ENCODE assay signal across 8 cellular contexts in the genomic region with DNA sequence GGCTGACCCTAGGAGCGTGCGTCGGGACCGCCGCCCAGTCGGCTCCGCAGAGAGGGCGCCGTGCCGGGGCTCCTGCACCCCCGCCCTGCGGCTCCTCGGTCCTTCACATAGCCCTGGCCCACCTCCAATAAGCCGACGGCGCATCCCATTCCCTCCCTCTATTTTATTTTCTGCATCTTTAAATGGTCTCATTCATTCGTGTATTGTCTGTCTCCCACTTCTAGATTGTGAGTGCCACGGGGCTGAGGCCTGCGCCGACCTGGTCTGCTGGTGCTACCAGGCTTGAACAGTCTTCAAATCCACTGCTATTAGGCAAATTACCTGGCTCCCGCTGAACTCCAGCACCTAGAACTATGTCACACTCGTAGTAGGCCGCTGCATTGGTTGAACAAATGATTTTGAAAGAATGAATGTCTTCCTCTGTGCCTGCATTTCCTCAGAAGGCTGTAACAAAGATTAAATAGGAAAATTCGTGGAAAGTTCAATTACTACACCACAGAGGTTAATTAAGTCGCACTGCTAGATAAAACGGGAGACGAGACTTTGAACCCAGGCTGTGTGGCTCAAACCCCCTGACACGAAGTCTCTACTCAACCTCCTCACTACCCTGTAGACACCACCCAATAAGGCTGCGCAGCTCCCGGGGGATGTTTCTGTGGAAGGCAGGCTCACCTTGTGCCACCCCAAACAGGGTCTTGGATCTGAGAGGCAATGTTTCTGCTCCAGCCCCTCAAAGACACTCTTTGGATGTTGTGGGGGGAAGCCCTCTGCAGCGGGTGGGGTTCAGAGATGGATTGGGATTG. TPM values are rescaled to one million over a fixed set of nuclear protein-coding genes. Genes with fewer than 3 reads are reported as not detected.
DNase-seq lines count a peak whose midpoint lies in the region; ATAC-seq and TF ChIP-seq lines count a peak whose summit lies in the region.

No MANE protein-coding gene starts in this region.

- no peaks in the 10 kb centered on the region; the same call in 1 of the 2 replicates for H3K4me1 ChIP-seq in MM.1S (ENCODE audit: low read length)
- H3K4me1 ChIP-seq in muscle layer of duodenum (ENCODE audit: control insufficient read depth in 1 of 2, insufficient read depth in 2 of 2, low read length in 2 of 2) = peaks cover 3 to 50% of the 10 kb centered on the region in 2 donors

- peak overlapping the region; percentile 89 for H3K4me3 ChIP-seq in AG10803 (ENCODE audit: low read length)
- peak overlapping the region; percentile 82 for H3K4me3 ChIP-seq in MM.1S (ENCODE audit: low read length)
- H3K4me3 ChIP-seq in dorsolateral prefrontal cortex = peak overlapping the region; percentile 56 to 99 (median 77)
- peak overlapping the region; percentile 91 to 98 for H3K4me3 ChIP-seq in muscle layer of duodenum (ENCODE audit: low read depth in 1 of 2, low read length in 2 of 2)

- H3K9me3 ChIP-seq in MM.1S (replicated peaks; ENCODE audit: insufficient read depth, low read length) (no peaks in the 10 kb centered on the region), muscle layer of duodenum (ENCODE audit: control insufficient read depth in 1 of 2, low read length in 2 of 2) (no peaks in the 10 kb centered on the region)

- ATAC-seq in GM21528 (IDR thresholded peaks at IDR 0.05; ENCODE audit: low FRiP score, unreplicated experiment) (no peak), GM21381 (IDR thresholded peaks at IDR 0.05; ENCODE audit: unreplicated experiment) (no peak), HG03095 (IDR thresholded peaks at IDR 0.05; ENCODE audit: unreplicated experiment) (no peak), GM19324 (IDR thresholded peaks at IDR 0.05; ENCODE audit: low FRiP score, unreplicated experiment) (no peak)

- peaks cover 5% of the 10 kb centered on the region; the same call in 1 of the 2 replicates for H3K27me3 ChIP-seq in MM.1S (replicated peaks; ENCODE audit: insufficient read depth, low read length)
- H3K27me3 ChIP-seq in dorsolateral prefrontal cortex = no peaks in the 10 kb centered on the region
- no peaks in the 10 kb centered on the region for H3K27me3 ChIP-seq in muscle layer of duodenum (ENCODE audit: low read depth, low read length)

- no peaks in the 10 kb centered on the region for H4K20me1 ChIP-seq in MM.1S (ENCODE audit: insufficient read depth, low read length)

- H3K27ac ChIP-seq in MM.1S (ENCODE audit: low read length) (no peak overlapping the region), dorsolateral prefrontal cortex (peak overlapping the region in 57 of 59 donors; percentile 25 to 96 (median 90)), muscle layer of duodenum (ENCODE audit: low read length) (no peak overlapping the region)

- H3K36me3 ChIP-seq in MM.1S (replicated peaks; ENCODE audit: insufficient read depth, low read length) = no peaks in the 10 kb centered on the region
- H3K36me3 ChIP-seq in muscle layer of duodenum (ENCODE audit: control insufficient read depth in 1 of 2, insufficient read depth in 2 of 2, low read length in 2 of 2) = no peaks in the 10 kb centered on the region

- H3K79me2 ChIP-seq in MM.1S (ENCODE audit: low read length) = peaks cover 36% of the 10 kb centered on the region

- no peak overlapping the region for H3K9ac ChIP-seq in MM.1S (ENCODE audit: low read length)

- no peak for DNase-seq in AG10803 (ENCODE audit: low read depth)
- DNase-seq in MM.1S = no peak
- DNase-seq in dorsolateral prefrontal cortex = no peak

- peak overlapping the region; percentile 90 for H2AFZ ChIP-seq in MM.1S (ENCODE audit: low read length)

- H3F3A ChIP-seq in MM.1S (ENCODE audit: insufficient read depth, low read length) = peaks cover 13% of the 10 kb centered on the region; the same call in 1 of the 2 replicates

- TF ChIP-seq CTCF in AG10803 (conservative IDR thresholded peaks at IDR 0.05; ENCODE audit: low read length) (no peak), MM.1S (IDR thresholded peaks at IDR 0.05; ENCODE audit: low read length) (no peak), dorsolateral prefrontal cortex (IDR thresholded peaks at IDR 0.05 in 54 of 56, conservative IDR thresholded peaks at IDR 0.05 in 2 of 56; ENCODE audit: low read depth in 1 of 56, partially characterized antibody in 56 of 56) (peak in 6 of 56 donors; percentile 1 to 19 (median 7))

- peak overlapping the region; percentile 100 for H3K4me2 ChIP-seq in MM.1S (ENCODE audit: low read depth, low read length)

- intact Hi-C loops in dorsolateral prefrontal cortex (cut with DNase I) = loop anchor here in 1 of 2 donors (2.0 kb wide), 1 partner anchor 21 kb away; no protein-coding TSS in a partner anchor

- no peaks in the 10 kb centered on the region for H3K9me2 ChIP-seq in MM.1S (replicated peaks; ENCODE audit: insufficient read depth, low read length)

RNA-seq across cellular contexts. Expression of gene PPP1R14B, which starts 1.2 kb away (rescaled TPM):
- total RNA-seq in dorsolateral prefrontal cortex = 10 to 100 TPM; 14.3 to 71.9 (median 29.4) TPM

RNA-seq across cellular contexts. Expression of gene PLCB3, which starts 3.4 kb away (rescaled TPM):
- 10 to 100 TPM in 41 of 120 experiments, 1 to 10 TPM in 79; 4.4 to 20.8 (median 8.5) TPM for total RNA-seq in dorsolateral prefrontal cortex

RNA-seq across cellular contexts. Expression of gene FKBP2, which starts 7.0 kb away (rescaled TPM):
- total RNA-seq in dorsolateral prefrontal cortex = 100 to 1,000 TPM in 2 of 120 experiments, 10 to 100 TPM in 118; 43.6 to 115 (median 66.0) TPM

RNA-seq across cellular contexts. Expression of gene VEGFB, which starts 13.5 kb away (rescaled TPM):
- 100 to 1,000 TPM in 51 of 120 experiments, 10 to 100 TPM in 69; 70.2 to 201 (median 97.2) TPM for total RNA-seq in dorsolateral prefrontal cortex

RNA-seq across cellular contexts. Expression of gene DNAJC4, which starts 17.6 kb away (rescaled TPM):
- total RNA-seq in dorsolateral prefrontal cortex = 10 to 100 TPM; 22.5 to 46.8 (median 32.3) TPM

Comparison
In these comparisons a context has a peak if more than half of its experiments do, and no peak if none do; other contexts are left out.
1. H3K27ac ChIP-seq: peak in dorsolateral prefrontal cortex (57 of 59); none in MM.1S (single experiment) and muscle layer of duodenum (single experiment).
2. Peak in every context shown above with its lines, with median percentiles within 50 percentile points of each other: H3K4me3 ChIP-seq.